In genomic region chr17:68182940-68183551, GRCh38 we compare ENCODE assay signal across 9 cellular contexts.
DNase-seq lines count a peak whose midpoint lies in the region; ATAC-seq and TF ChIP-seq lines count a peak whose summit lies in the region.
"Had no signal": no experiment of that assay in that cellular context is flagged by ENCODE, and none has a peak within 500 bp of the region (broad histone marks: within the 10 kb centered on the region; RNA-seq: fewer than 3 reads in every experiment).

No MANE protein-coding gene starts in this region.

- peaks cover 3% of the 10 kb centered on the region for H3K9me3 Mint-ChIP-seq in activated T-helper 17 cell treated with anti-CD3 and anti-CD28 coated beads, Interleukin-2, amount 50 U/mL, for 72 hours

- H3K4me3 ChIP-seq in left lung = no peak overlapping the region
- H3K4me3 ChIP-seq: thoracic aorta had no signal

- H3K9me3 ChIP-seq in KOPT-K1 (ENCODE audit: insufficient read depth, low read length, poor library complexity, severe bottlenecking) (no peaks in the 10 kb centered on the region), left lung (no peaks in the 10 kb centered on the region)
- H3K9me3 ChIP-seq: thoracic aorta had no signal

- no peaks in the 10 kb centered on the region for H3K36me3 Mint-ChIP-seq in activated T-helper 17 cell treated with anti-CD3 and anti-CD28 coated beads, Interleukin-2, amount 50 U/mL, for 72 hours (ENCODE audit: low read depth)

- peak overlapping the region; percentile 72 for H3K27ac Mint-ChIP-seq in activated T-helper 17 cell treated with anti-CD3 and anti-CD28 coated beads, Interleukin-2, amount 50 U/mL, for 72 hours

- no peaks in the 10 kb centered on the region for H3K27me3 Mint-ChIP-seq in activated T-helper 17 cell treated with anti-CD3 and anti-CD28 coated beads, Interleukin-2, amount 50 U/mL, for 72 hours

- H3K4me1 ChIP-seq in left lung = no peaks in the 10 kb centered on the region

- DNase-seq in stimulated activated CD4-positive, alpha-beta T cell treated with anti-CD3 and anti-CD28 coated beads, Interleukin-12 subunit alpha, Interleukin-12 subunit beta, amount 100 ng/mL, for 48 hours (ENCODE audit: low read depth in 2 of 3, low spot score in 1 of 3) = peak in 2 of 3 donors; percentile 38 to 45
- DNase-seq in left lung = no peak

- H3K27ac ChIP-seq in KOPT-K1 (ENCODE audit: low read depth, low read length, poor library complexity, severe bottlenecking) = peak overlapping the region; percentile 66
- H3K27ac ChIP-seq in left lung = no peak overlapping the region
- H3K27ac ChIP-seq: thoracic aorta had no signal

- intact Hi-C loops in left lung (cut with DNase I) = no loop called here

- peak overlapping the region; percentile 80 for H3K4me3 Mint-ChIP-seq in activated T-helper 17 cell treated with anti-CD3 and anti-CD28 coated beads, Interleukin-2, amount 50 U/mL, for 72 hours

- ATAC-seq in GM18909 (IDR thresholded peaks at IDR 0.05; ENCODE audit: poor library complexity, unreplicated experiment) = peak; percentile 39
- peak; percentile 76 for ATAC-seq in activated T-helper 17 cell treated with anti-CD3 and anti-CD28 coated beads, Interleukin-2, amount 50 U/mL, for 72 hours (replicated peaks)
- ATAC-seq in left lung = no peak
- no peak for ATAC-seq in GM18858 (IDR thresholded peaks at IDR 0.05; ENCODE audit: unreplicated experiment)
- no peak for ATAC-seq in GM18873 (IDR thresholded peaks at IDR 0.05; ENCODE audit: low FRiP score, unreplicated experiment)
- ATAC-seq in GM21360 (IDR thresholded peaks at IDR 0.05; ENCODE audit: unreplicated experiment) = no peak

- no peaks in the 10 kb centered on the region for H3K27me3 ChIP-seq in left lung

- no peak for TF ChIP-seq CTCF in left lung (IDR thresholded peaks at IDR 0.05)

- peaks cover 27% of the 10 kb centered on the region for H3K4me1 Mint-ChIP-seq in activated T-helper 17 cell treated with anti-CD3 and anti-CD28 coated beads, Interleukin-2, amount 50 U/mL, for 72 hours

- no peaks in the 10 kb centered on the region for H3K36me3 ChIP-seq in KOPT-K1 (ENCODE audit: insufficient read depth, low read length)
- no peaks in the 10 kb centered on the region for H3K36me3 ChIP-seq in left lung
- H3K36me3 ChIP-seq: thoracic aorta had no signal

Comparison
In these comparisons a context has a peak if more than half of its experiments do, and no peak if none do; other contexts are left out.
1. ATAC-seq: peak in GM18909 (single experiment) and activated T-helper 17 cell treated with anti-CD3 and anti-CD28 coated beads, Interleukin-2, amount 50 U/mL, for 72 hours (single experiment); none in left lung (single experiment), GM18858 (single experiment), GM18873 (single experiment) and GM21360 (single experiment).
2. DNase-seq: peak in stimulated activated CD4-positive, alpha-beta T cell treated with anti-CD3 and anti-CD28 coated beads, Interleukin-12 subunit alpha, Interleukin-12 subunit beta, amount 100 ng/mL, for 48 hours (2 of 3); none in left lung (0 of 2).